In genomic region chr14:90505531-90505930, GRCh38 we compare ENCODE assay signal across 22 cellular contexts.
DNase-seq lines count a peak whose midpoint lies in the region; ATAC-seq lines count a peak whose summit lies in the region.
"Had no signal": no experiment of that assay in that cellular context is flagged by ENCODE, and none has a peak within 500 bp of the region (broad histone marks: within the 10 kb centered on the region; RNA-seq: fewer than 3 reads in every experiment).

No MANE protein-coding gene starts in this region.

- no peaks in the 10 kb centered on the region for H3K9me3 Mint-ChIP-seq in activated naive CD4-positive, alpha-beta T cell treated with anti-CD3 and anti-CD28 coated beads, Interleukin-2, amount 50 U/mL, for 72 hours
- H3K9me3 Mint-ChIP-seq: CD8-positive, alpha-beta memory T cell had no signal

- H3K36me3 Mint-ChIP-seq in activated naive CD4-positive, alpha-beta T cell treated with anti-CD3 and anti-CD28 coated beads, Interleukin-2, amount 50 U/mL, for 72 hours = no peaks in the 10 kb centered on the region
- H3K36me3 Mint-ChIP-seq: CD8-positive, alpha-beta memory T cell had no signal

- intact Hi-C loops in Right ventricle myocardium inferior (cut with DNase I) (no loop called here), left cardiac atrium (cut with DNase I) (no loop called here)

- no peak overlapping the region for H3K27ac Mint-ChIP-seq in activated naive CD4-positive, alpha-beta T cell treated with anti-CD3 and anti-CD28 coated beads, Interleukin-2, amount 50 U/mL, for 72 hours
- H3K27ac Mint-ChIP-seq: CD8-positive, alpha-beta memory T cell had no signal

- no peak for ATAC-seq in Right ventricle myocardium inferior
- no peak for ATAC-seq in left cardiac atrium
- ATAC-seq in GM21717 (IDR thresholded peaks at IDR 0.05; ENCODE audit: unreplicated experiment) = no peak
- no peak for ATAC-seq in activated naive CD4-positive, alpha-beta T cell treated with anti-CD3 and anti-CD28 coated beads, Interleukin-2, amount 50 U/mL, for 72 hours
- ATAC-seq: Panc1 had no signal

- DNase-seq in Right ventricle myocardium inferior (ENCODE audit: missing footprints) (peak; percentile 61), left cardiac atrium (no peak), NCI-H2107 (lab: John Stamatoyannopoulos, UW) (peak; percentile 82), midbrain (lab: John Stamatoyannopoulos, UW) (peak; percentile 33), kidney tubule cell (ENCODE audit: low spot score) (no peak), GM19238 (ENCODE audit: insufficient read length, low spot score) (no peak)
- no peak for DNase-seq in activated naive CD4-positive, alpha-beta T cell treated with anti-CD3 and anti-CD28 coated beads, Interleukin-2, amount 50 U/mL, for 72 hours (ENCODE audit: low spot score in 2 of 2)
- DNase-seq: 8988T, Calu3, DMS153, GDM1, GOT3, NCI-H1436, NCI-H2029, NCI-H2171, NCI-H345, NCI-H524, NCI-H774, T-helper 1 cell had no signal

Comparison
In these comparisons a context has a peak if more than half of its experiments do, and no peak if none do; other contexts are left out.
1. DNase-seq: peak in Right ventricle myocardium inferior (single experiment), NCI-H2107 (single experiment) and midbrain (single experiment); none in left cardiac atrium (single experiment), activated naive CD4-positive, alpha-beta T cell treated with anti-CD3 and anti-CD28 coated beads, Interleukin-2, amount 50 U/mL, for 72 hours (0 of 2), kidney tubule cell (single experiment) and GM19238 (single experiment).